8 cellular contexts compared by ENCODE assay signal in the genomic region with DNA sequence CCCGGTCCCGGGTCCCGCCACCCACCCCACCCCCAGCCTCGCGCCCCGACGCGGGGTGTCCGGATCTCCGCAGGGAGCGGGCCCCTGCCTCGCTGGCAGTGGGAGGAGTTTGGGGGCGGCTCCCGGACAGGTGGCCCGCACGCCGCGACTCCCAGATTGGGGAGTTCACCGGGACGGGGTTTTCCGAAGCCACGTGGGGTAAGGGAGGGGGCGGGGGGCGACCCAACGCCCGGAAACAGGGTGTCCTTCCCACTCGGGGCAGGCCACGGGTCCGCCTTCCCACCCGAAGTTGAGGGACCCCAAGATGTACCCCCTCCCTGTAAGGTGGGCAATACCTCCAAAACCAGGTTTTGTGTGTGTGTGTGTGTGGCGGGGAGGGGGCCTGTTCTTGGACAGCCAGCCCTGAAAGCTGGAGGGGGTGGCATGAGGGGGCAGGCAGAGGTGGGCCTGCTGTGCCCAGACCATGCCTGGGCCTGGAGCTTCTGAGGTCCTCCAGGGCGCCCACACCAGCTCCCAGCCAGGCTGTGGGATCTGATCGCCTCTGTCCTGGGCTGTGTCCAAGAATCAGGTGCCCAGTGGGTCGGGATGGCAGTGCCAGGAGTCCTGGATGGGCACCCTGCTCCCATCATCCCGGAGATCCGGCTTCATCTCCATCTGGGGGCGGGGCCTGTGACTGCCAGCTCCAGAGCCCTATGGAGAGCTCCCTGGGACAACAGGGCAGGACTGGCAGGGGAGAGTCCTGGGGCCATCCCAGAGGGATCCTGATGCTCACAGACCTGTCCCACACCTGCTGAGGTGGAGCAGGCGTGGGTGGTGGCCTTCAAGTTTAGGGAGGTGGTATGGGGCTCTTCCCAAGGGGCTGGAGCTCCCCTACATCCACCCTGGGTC. TPM values are rescaled to one million over a fixed set of nuclear protein-coding genes. Genes with fewer than 3 reads are reported as not detected.
DNase-seq lines count a peak whose midpoint lies in the region; ATAC-seq and TF ChIP-seq lines count a peak whose summit lies in the region.

No MANE protein-coding gene starts in this region.

- H3K4me2 ChIP-seq in BLaER1 treated with 17β-estradiol and CSF1 and Interleukin-3, amounts not matched to agents 10 nM and 100 nM: peak overlapping the region; percentile 92 to 100 (median 96)

- peak overlapping the region; percentile 81 to 97 (median 86) for H3K9ac ChIP-seq in BLaER1 treated with 17β-estradiol and CSF1 and Interleukin-3, amounts not matched to agents 10 nM and 100 nM
- H3K9ac ChIP-seq in colonic mucosa (ENCODE audit: low read depth in 2 of 2, low read length in 2 of 2) (peak overlapping the region; percentile 91 to 96), liver (ENCODE audit: low read depth in 1 of 2, low read length in 2 of 2) (peak overlapping the region in 1 of 2 donors; percentile 28)

- H3K4me3 ChIP-seq in BLaER1 treated with 17β-estradiol and CSF1 and Interleukin-3, amounts not matched to agents 10 nM and 100 nM: peak overlapping the region; percentile 73 to 95 (median 82)
- H3K4me3 ChIP-seq in colonic mucosa: peak overlapping the region; percentile 69
- H3K4me3 ChIP-seq in liver (ENCODE audit: low read depth in 1 of 3, low read length in 3 of 3): peak overlapping the region; percentile 41 to 87 (median 74)

- intact Hi-C loops in colonic mucosa (cut with DNase I): no loop called here

- no peak for TF ChIP-seq RAD21 in liver (IDR thresholded peaks at IDR 0.05)

- peak; percentile 22 for ATAC-seq in GM19351 (IDR thresholded peaks at IDR 0.05; ENCODE audit: unreplicated experiment)
- no peak for ATAC-seq in GM21737 (IDR thresholded peaks at IDR 0.05; ENCODE audit: unreplicated experiment)

- H3K27me3 ChIP-seq in BLaER1 treated with 17β-estradiol and CSF1 and Interleukin-3, amounts not matched to agents 10 nM and 100 nM: no peaks in the 10 kb centered on the region
- H3K27me3 ChIP-seq in colonic mucosa (no peaks in the 10 kb centered on the region), liver (ENCODE audit: control insufficient read depth in 4 of 4, insufficient read depth in 4 of 4, low read length in 3 of 4) (no peaks in the 10 kb centered on the region)

- H3K36me3 ChIP-seq in BLaER1 treated with 17β-estradiol and CSF1 and Interleukin-3, amounts not matched to agents 10 nM and 100 nM: peaks cover 12 to 39% (median 30%) of the 10 kb centered on the region in 11 experiments; a peak in 21 of 22 replicates
- H3K36me3 ChIP-seq in KOPT-K1 (ENCODE audit: insufficient read depth, low read length): peaks cover 20% of the 10 kb centered on the region; the same call in 1 of the 2 replicates
- H3K36me3 ChIP-seq in colonic mucosa: no peaks in the 10 kb centered on the region
- H3K36me3 ChIP-seq in liver (ENCODE audit: control insufficient read depth in 4 of 4, insufficient read depth in 3 of 4, low read depth in 1 of 4, low read length in 3 of 4): peaks cover 0 to 21% (median 4%) of the 10 kb centered on the region in 4 donors

- WGBS in liver: 7% methylated on average over 38 of the region's 38 CpGs

- TF ChIP-seq CTCF in colonic mucosa (IDR thresholded peaks at IDR 0.05) (no peak), liver (IDR thresholded peaks at IDR 0.05; ENCODE audit: low read depth, low read length, missing input control) (no peak)

- peak; percentile 54 to 58 for DNase-seq in activated CD4-positive, alpha-beta T cell treated with anti-CD3 and anti-CD28 coated beads for 24 hours (ENCODE audit: low read depth in 2 of 2)
- DNase-seq in colonic mucosa: peak; percentile 90
- peak; percentile 45 to 55 (median 46) for DNase-seq in stimulated activated CD4-positive, alpha-beta T cell treated with anti-CD3 and anti-CD28 coated beads, TNF-alpha, amount 100 ng/mL, for 4 hours (ENCODE audit: low read depth in 3 of 3)

- peak overlapping the region; percentile 73 to 92 (median 83) for H3K27ac ChIP-seq in BLaER1 treated with 17β-estradiol and CSF1 and Interleukin-3, amounts not matched to agents 10 nM and 100 nM
- H3K27ac ChIP-seq in KOPT-K1 (ENCODE audit: low read depth, low read length, poor library complexity, severe bottlenecking) (peak overlapping the region; percentile 3), colonic mucosa (peak overlapping the region; percentile 78), liver (ENCODE audit: low read depth in 1 of 2, low read length in 2 of 2) (peak overlapping the region; percentile 39 to 73)

- peaks cover 17 to 52% (median 47%) of the 10 kb centered on the region in 11 experiments for H4K20me1 ChIP-seq in BLaER1 treated with 17β-estradiol and CSF1 and Interleukin-3, amounts not matched to agents 10 nM and 100 nM

- H3K9me3 ChIP-seq in BLaER1 treated with 17β-estradiol and CSF1 and Interleukin-3, amounts not matched to agents 10 nM and 100 nM (replicated peaks in 1 of 11): no peaks in the 10 kb centered on the region
- no peaks in the 10 kb centered on the region for H3K9me3 ChIP-seq in KOPT-K1 (ENCODE audit: insufficient read depth, low read length, poor library complexity, severe bottlenecking)
- H3K9me3 ChIP-seq in colonic mucosa: no peaks in the 10 kb centered on the region
- no peaks in the 10 kb centered on the region for H3K9me3 ChIP-seq in liver (ENCODE audit: control insufficient read depth in 4 of 4, low read length in 3 of 4)

- peaks cover 47 to 63% (median 51%) of the 10 kb centered on the region in 10 experiments for H3K4me1 ChIP-seq in BLaER1 treated with 17β-estradiol and CSF1 and Interleukin-3, amounts not matched to agents 10 nM and 100 nM
- H3K4me1 ChIP-seq in colonic mucosa: peaks cover 42% of the 10 kb centered on the region
- H3K4me1 ChIP-seq in liver (ENCODE audit: control insufficient read depth in 4 of 4, insufficient read depth in 4 of 4, low read length in 3 of 4): peaks cover 11 to 29% (median 20%) of the 10 kb centered on the region in 4 donors

TF ChIP-seq in liver, 16 proteins besides CTCF, POLR2A, EP300 and RAD21:
- no peak for TF ChIP-seq NR2F2 (IDR thresholded peaks at IDR 0.05)
- TF ChIP-seq, protein P1, sequence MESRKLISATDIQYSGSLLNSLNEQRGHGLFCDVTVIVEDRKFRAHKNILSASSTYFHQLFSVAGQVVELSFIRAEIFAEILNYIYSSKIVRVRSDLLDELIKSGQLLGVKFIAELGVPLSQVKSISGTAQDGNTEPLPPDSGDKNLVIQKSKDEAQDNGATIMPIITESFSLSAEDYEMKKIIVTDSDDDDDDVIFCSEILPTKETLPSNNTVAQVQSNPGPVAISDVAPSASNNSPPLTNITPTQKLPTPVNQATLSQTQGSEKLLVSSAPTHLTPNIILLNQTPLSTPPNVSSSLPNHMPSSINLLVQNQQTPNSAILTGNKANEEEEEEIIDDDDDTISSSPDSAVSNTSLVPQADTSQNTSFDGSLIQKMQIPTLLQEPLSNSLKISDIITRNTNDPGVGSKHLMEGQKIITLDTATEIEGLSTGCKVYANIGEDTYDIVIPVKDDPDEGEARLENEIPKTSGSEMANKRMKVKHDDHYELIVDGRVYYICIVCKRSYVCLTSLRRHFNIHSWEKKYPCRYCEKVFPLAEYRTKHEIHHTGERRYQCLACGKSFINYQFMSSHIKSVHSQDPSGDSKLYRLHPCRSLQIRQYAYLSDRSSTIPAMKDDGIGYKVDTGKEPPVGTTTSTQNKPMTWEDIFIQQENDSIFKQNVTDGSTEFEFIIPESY (IDR thresholded peaks at IDR 0.05): no peak
- TF ChIP-seq FOXA2 (IDR thresholded peaks at IDR 0.05): no peak
- TF ChIP-seq TAF1 (conservative IDR thresholded peaks at IDR 0.05): no peak
- TF ChIP-seq SP1 (IDR thresholded peaks at IDR 0.05): no peak
- TF ChIP-seq GABPA (IDR thresholded peaks at IDR 0.05 in 1 of 2, conservative IDR thresholded peaks at IDR 0.05 in 1 of 2): no peak
- no peak for TF ChIP-seq JUND (IDR thresholded peaks at IDR 0.05)
- TF ChIP-seq ATF3 (IDR thresholded peaks at IDR 0.05): no peak

RNA-seq across cellular contexts. Expression of gene SYNGR2, which starts 0.8 kb away (rescaled TPM):
- 100 to 1,000 TPM; 256 to 395 TPM for total RNA-seq in colonic mucosa
- 10 to 100 TPM; 27.9 to 33.6 TPM for total RNA-seq in liver
- 10 to 100 TPM; 76.8 to 84.7 TPM for polyA plus RNA-seq in liver

RNA-seq across cellular contexts. Expression of gene TK1, which starts 17.7 kb away (rescaled TPM):
- 100 to 1,000 TPM in 1 of 2 donors, 10 to 100 TPM in 1; 37.7 to 135 TPM for total RNA-seq in colonic mucosa
- total RNA-seq in liver: 10 to 100 TPM in 1 of 2 donors, under 1 TPM in 1; 0.84 to 97.6 TPM
- 10 to 100 TPM in 1 of 2 donors, 1 to 10 TPM in 1; 5.9 to 14.2 TPM for polyA plus RNA-seq in liver

RNA-seq across cellular contexts. Expression of gene AFMID, which starts 18.0 kb away (rescaled TPM):
- total RNA-seq in colonic mucosa: 10 to 100 TPM; 30.6 to 33.3 TPM
- 100 to 1,000 TPM in 1 of 2 donors, 10 to 100 TPM in 1; 73.4 to 201 TPM for total RNA-seq in liver
- polyA plus RNA-seq in liver: 100 to 1,000 TPM; 112 to 165 TPM

RNA-seq across cellular contexts. Expression of gene C17orf99, which starts 23.0 kb away (rescaled TPM):
- total RNA-seq in colonic mucosa (under 1 TPM in 1 of 2 donors, not detected in 1; 0.20 TPM), liver (10 to 100 TPM in 1 of 2 donors, not detected in 1; 98.3 TPM)
- not detected for polyA plus RNA-seq in liver

RNA-seq across cellular contexts. Expression of gene TMC8, which starts 38.6 kb away (rescaled TPM):
- 1 to 10 TPM; 5.3 to 5.4 TPM for total RNA-seq in colonic mucosa
- total RNA-seq in liver: 10 to 100 TPM in 1 of 2 donors, 1 to 10 TPM in 1; 7.9 to 14.5 TPM
- 1 to 10 TPM; 1.3 to 2.2 TPM for polyA plus RNA-seq in liver

Comparison
In these comparisons a context has a peak if more than half of its experiments do, and no peak if none do; other contexts are left out.
1. H3K27ac ChIP-seq: peak in every context shown above with its lines; median percentile 83 in BLaER1 treated with 17β-estradiol and CSF1 and Interleukin-3, amounts not matched to agents 10 nM and 100 nM; 78 in colonic mucosa; 56 in liver; 3 in KOPT-K1.
2. RNA of gene SYNGR2, which starts 0.8 kb away (total RNA-seq): 256 to 395 TPM in colonic mucosa; 27.9 to 33.6 TPM in liver; every median in the first group is over 4 times any median in the second.
3. Peak in every context shown above with its lines, with median percentiles within 50 percentile points of each other: H3K4me3 ChIP-seq and DNase-seq.